8 cellular contexts compared by ENCODE assay signal in genomic region chrX:71283409-71284143, GRCh38. TPM values are rescaled to one million over a fixed set of nuclear protein-coding genes. Genes with fewer than 3 reads are reported as not detected.
A peak's percentile ranks its signal among the peaks of the same experiment; 100 is the strongest.
DNase-seq lines count a peak whose midpoint lies in the region; ATAC-seq and TF ChIP-seq lines count a peak whose summit lies in the region.

Gene NONO (plus strand): TSS chrX:71283635. CDS start chrX:71290638, 7,003 bp downstream.

- H3K4me3 ChIP-seq in GM06990 (replicated peaks; ENCODE audit: low read depth, low read length), result peak within 1 kb of the TSS; percentile 82

- no peaks in the 10 kb centered on the region for H3K9me3 Mint-ChIP-seq in activated naive CD4-positive, alpha-beta T cell treated with anti-CD3 and anti-CD28 coated beads, Interleukin-2, amount 50 U/mL, for 72 hours

- no peaks in the 10 kb centered on the region for H3K36me3 ChIP-seq in GM06990 (ENCODE audit: control insufficient read depth, insufficient read depth, low read length)

- H3K36me3 Mint-ChIP-seq in activated naive CD4-positive, alpha-beta T cell treated with anti-CD3 and anti-CD28 coated beads, Interleukin-2, amount 50 U/mL, for 72 hours, result peaks cover 0 to 17% of the 10 kb centered on the region in 2 donors

- peak; percentile 14 for TF ChIP-seq CTCF in GM06990 (IDR thresholded peaks at IDR 0.05; ENCODE audit: insufficient read depth, low read length, poor library complexity, severe bottlenecking)

- DNase-seq in GM06990 (ENCODE audit: extremely low read depth, insufficient read length) (peak; percentile 90), NCI-H1092 treated with DMSO at 0.1 percent for 48 hours (lab: John Stamatoyannopoulos, UW) (peak; percentile 99), SKM-1 (lab: John Stamatoyannopoulos, UW; ENCODE audit: unreplicated experiment) (peak; percentile 81), glomerular endothelial cell (ENCODE audit: extremely low read depth, low read depth, low spot score) (peak; percentile 96), occipital lobe (lab: John Stamatoyannopoulos, UW) (peak; percentile 78)
- peak; percentile 82 to 87 for DNase-seq in activated naive CD4-positive, alpha-beta T cell treated with anti-CD3 and anti-CD28 coated beads, Interleukin-2, amount 50 U/mL, for 72 hours (ENCODE audit: low spot score in 2 of 2)

- H3K27ac ChIP-seq in temporal lobe (ENCODE audit: low read depth, low read length), result peak within 1 kb of the TSS; percentile 87

- no peaks in the 10 kb centered on the region for H3K27me3 ChIP-seq in GM06990 (replicated peaks; ENCODE audit: control insufficient read depth, insufficient read depth, low read length)

- peak; percentile 84 for ATAC-seq in HG02588 (IDR thresholded peaks at IDR 0.05; ENCODE audit: unreplicated experiment)
- ATAC-seq in activated naive CD4-positive, alpha-beta T cell treated with anti-CD3 and anti-CD28 coated beads, Interleukin-2, amount 50 U/mL, for 72 hours, result peak; percentile 74

- H3K27ac Mint-ChIP-seq in activated naive CD4-positive, alpha-beta T cell treated with anti-CD3 and anti-CD28 coated beads, Interleukin-2, amount 50 U/mL, for 72 hours, result peak within 1 kb of the TSS; percentile 98 to 100

RNA-seq across cellular contexts. Expression of gene NONO, which starts in this region (rescaled TPM):
- 100 to 1,000 TPM; 527 to 606 TPM for total RNA-seq in activated naive CD4-positive, alpha-beta T cell treated with anti-CD3 and anti-CD28 coated beads, Interleukin-2, amount 50 U/mL, for 72 hours
- total RNA-seq in glomerular endothelial cell (309 and 314 TPM in 2 replicates), occipital lobe (372 TPM), temporal lobe (224 TPM)

Comparison
In these comparisons a context has a peak if more than half of its experiments do, and no peak if none do; other contexts are left out.
1. Peak in every context shown above with its lines: DNase-seq, ATAC-seq, H3K4me3 ChIP-seq and H3K27ac ChIP-seq.